In genomic region chr11:1116666-1117390, GRCh38 we compare ENCODE assay signal across 34 cellular contexts. TPM values are rescaled to one million over a fixed set of nuclear protein-coding genes. Genes with fewer than 3 reads are reported as not detected.
DNase-seq lines count a peak whose midpoint lies in the region; FAIRE-seq and TF ChIP-seq lines count a peak whose summit lies in the region.
"Had no signal": no experiment of that assay in that cellular context is flagged by ENCODE, and none has a peak within 500 bp of the region (broad histone marks: within the 10 kb centered on the region; RNA-seq: fewer than 3 reads in every experiment).

No MANE protein-coding gene starts in this region.

- H3K4me3 ChIP-seq in Peyer's patch (no peak overlapping the region), kidney (ENCODE audit: low read length in 2 of 2) (no peak overlapping the region), sigmoid colon (no peak overlapping the region), tibial nerve (no peak overlapping the region)
- no peak overlapping the region for H3K4me3 ChIP-seq in CD8-positive, alpha-beta memory T cell (ENCODE audit: low read length)
- H3K4me3 ChIP-seq: cardiac muscle cell, esophagus squamous epithelium, GM23338, spleen had no signal

- H3K4me1 Mint-ChIP-seq in CD8-positive, alpha-beta memory T cell: no peaks in the 10 kb centered on the region
- H3K4me1 Mint-ChIP-seq: activated CD4-positive, alpha-beta T cell treated with anti-CD3 and anti-CD28 coated beads, Interleukin-2, amount 10 ng/mL, durations not matched to agents 24 days and 14 days; GM23338 had no signal

- H3K27ac Mint-ChIP-seq in CD8-positive, alpha-beta memory T cell: no peak overlapping the region
- H3K27ac Mint-ChIP-seq: activated CD4-positive, alpha-beta T cell treated with anti-CD3 and anti-CD28 coated beads, Interleukin-2, amount 10 ng/mL, durations not matched to agents 24 days and 14 days; activated naive CD4-positive, alpha-beta T cell treated with anti-CD3 and anti-CD28 coated beads, Interleukin-2, amount 50 U/mL, for 72 hours; activated T-helper 1 cell treated with anti-CD3 and anti-CD28 coated beads, Interleukin-12 subunit alpha, Interleukin-12 subunit beta, Interleukin-2, Interleukin-4 antibody, amounts not matched to agents 30 ng/mL and 10 ng/mL and 1 ng/mL, durations not matched to agents 14 hours and 24 hours and 36 hours; CD4-positive, alpha-beta T cell; GM23338; HFFc6; naive thymus-derived CD4-positive, alpha-beta T cell had no signal

- H3K9me3 Mint-ChIP-seq in CD8-positive, alpha-beta memory T cell: no peaks in the 10 kb centered on the region
- H3K9me3 Mint-ChIP-seq: activated CD4-positive, alpha-beta T cell treated with anti-CD3 and anti-CD28 coated beads, Interleukin-2, amount 10 ng/mL, durations not matched to agents 24 days and 14 days; activated naive CD4-positive, alpha-beta T cell treated with anti-CD3 and anti-CD28 coated beads, Interleukin-2, amount 50 U/mL, for 72 hours; activated T-helper 1 cell treated with anti-CD3 and anti-CD28 coated beads, Interleukin-12 subunit alpha, Interleukin-12 subunit beta, Interleukin-2, Interleukin-4 antibody, amounts not matched to agents 30 ng/mL and 10 ng/mL and 1 ng/mL, durations not matched to agents 14 hours and 24 hours and 36 hours; CD4-positive, alpha-beta T cell; GM23338; HFFc6; immature natural killer cell; naive thymus-derived CD4-positive, alpha-beta T cell had no signal

- no peak overlapping the region for H3K4me3 Mint-ChIP-seq in CD8-positive, alpha-beta memory T cell
- H3K4me3 Mint-ChIP-seq: activated CD4-positive, alpha-beta T cell treated with anti-CD3 and anti-CD28 coated beads, Interleukin-2, amount 10 ng/mL, durations not matched to agents 24 days and 14 days; activated T-helper 1 cell treated with anti-CD3 and anti-CD28 coated beads, Interleukin-12 subunit alpha, Interleukin-12 subunit beta, Interleukin-2, Interleukin-4 antibody, amounts not matched to agents 30 ng/mL and 10 ng/mL and 1 ng/mL, durations not matched to agents 14 hours and 24 hours and 36 hours; CD4-positive, alpha-beta T cell; GM23338; HFFc6; immature natural killer cell; naive thymus-derived CD4-positive, alpha-beta T cell had no signal

- POLR2A ChIA-PET in CD8-positive, alpha-beta memory T cell (lab: Charles Lee): no interaction called here

- peaks cover 0 to 2% of the 10 kb centered on the region in 2 donors for H3K27me3 Mint-ChIP-seq in CD8-positive, alpha-beta memory T cell
- H3K27me3 Mint-ChIP-seq: activated CD4-positive, alpha-beta T cell treated with anti-CD3 and anti-CD28 coated beads, Interleukin-2, amount 10 ng/mL, durations not matched to agents 24 days and 14 days; CD4-positive, alpha-beta T cell; naive thymus-derived CD4-positive, alpha-beta T cell had no signal

- no peak for FAIRE-seq in kidney (lab: Jason Lieb, UNC)
- FAIRE-seq: frontal cortex had no signal

- intact Hi-C loops in kidney (cut with DNase I) (no loop called here), sigmoid colon (cut with DNase I) (no loop called here)

- H3K36me3 ChIP-seq in Peyer's patch: no peaks in the 10 kb centered on the region
- no peaks in the 10 kb centered on the region for H3K36me3 ChIP-seq in kidney (ENCODE audit: control insufficient read depth in 1 of 2, insufficient read depth in 2 of 2, low read length in 2 of 2)
- no peaks in the 10 kb centered on the region for H3K36me3 ChIP-seq in sigmoid colon
- H3K36me3 ChIP-seq in tibial nerve: no peaks in the 10 kb centered on the region
- no peaks in the 10 kb centered on the region for H3K36me3 ChIP-seq in CD8-positive, alpha-beta memory T cell (ENCODE audit: insufficient read depth, low read length)
- H3K36me3 ChIP-seq: cardiac muscle cell, esophagus squamous epithelium, spleen had no signal

- TF ChIP-seq POLR2A in Peyer's patch (IDR thresholded peaks at IDR 0.05) (no peak), sigmoid colon (IDR thresholded peaks at IDR 0.05) (no peak), tibial nerve (IDR thresholded peaks at IDR 0.05) (no peak)

- TF ChIP-seq CTCF in Peyer's patch (IDR thresholded peaks at IDR 0.05) (no peak), kidney (IDR thresholded peaks at IDR 0.05; ENCODE audit: borderline replicate concordance, extremely low read depth, insufficient read depth) (no peak), sigmoid colon (IDR thresholded peaks at IDR 0.05) (no peak), tibial nerve (IDR thresholded peaks at IDR 0.05) (no peak)

- H3K27ac ChIP-seq in Peyer's patch (no peak overlapping the region), kidney (ENCODE audit: low read depth in 2 of 2, low read length in 2 of 2) (no peak overlapping the region), sigmoid colon (no peak overlapping the region), tibial nerve (no peak overlapping the region)
- H3K27ac ChIP-seq in CD8-positive, alpha-beta memory T cell (ENCODE audit: low read depth, low read length): no peak overlapping the region
- H3K27ac ChIP-seq: 22Rv1, cardiac muscle cell, esophagus squamous epithelium, HL-60, spleen had no signal

- TF ChIP-seq EP300 in sigmoid colon (IDR thresholded peaks at IDR 0.05) (no peak), tibial nerve (IDR thresholded peaks at IDR 0.05) (no peak)

- no peaks in the 10 kb centered on the region for H3K27me3 ChIP-seq in Peyer's patch
- peaks cover 0 to 34% (median 6%) of the 10 kb centered on the region in 3 donors for H3K27me3 ChIP-seq in sigmoid colon
- H3K27me3 ChIP-seq in tibial nerve: peaks cover 0 to 23% of the 10 kb centered on the region in 2 donors
- H3K27me3 ChIP-seq in CD8-positive, alpha-beta memory T cell (ENCODE audit: insufficient read depth, low read length, poor library complexity, severe bottlenecking): no peaks in the 10 kb centered on the region

- CTCF ChIA-PET in CD8-positive, alpha-beta memory T cell (lab: Charles Lee): no interaction called here

- H3K4me1 ChIP-seq in Peyer's patch: no peaks in the 10 kb centered on the region
- no peaks in the 10 kb centered on the region for H3K4me1 ChIP-seq in kidney (ENCODE audit: control insufficient read depth in 1 of 2, insufficient read depth in 1 of 2, low read depth in 1 of 2, low read length in 2 of 2)
- H3K4me1 ChIP-seq in sigmoid colon: no peaks in the 10 kb centered on the region
- H3K4me1 ChIP-seq in tibial nerve: no peaks in the 10 kb centered on the region
- H3K4me1 ChIP-seq in CD8-positive, alpha-beta memory T cell (ENCODE audit: insufficient read depth, low read length): no peaks in the 10 kb centered on the region
- H3K4me1 ChIP-seq: esophagus squamous epithelium had no signal

- H3K9ac ChIP-seq in kidney (ENCODE audit: low read length in 2 of 2): no peak overlapping the region

- H3K36me3 Mint-ChIP-seq in CD8-positive, alpha-beta memory T cell: no peaks in the 10 kb centered on the region
- H3K36me3 Mint-ChIP-seq: activated naive CD4-positive, alpha-beta T cell treated with anti-CD3 and anti-CD28 coated beads, Interleukin-2, amount 50 U/mL, for 72 hours; immature natural killer cell; naive thymus-derived CD4-positive, alpha-beta T cell had no signal

- no peaks in the 10 kb centered on the region for H3K9me3 ChIP-seq in Peyer's patch
- no peaks in the 10 kb centered on the region for H3K9me3 ChIP-seq in kidney (ENCODE audit: control insufficient read depth in 1 of 2, low read length in 2 of 2)
- H3K9me3 ChIP-seq in sigmoid colon: no peaks in the 10 kb centered on the region
- no peaks in the 10 kb centered on the region for H3K9me3 ChIP-seq in tibial nerve
- H3K9me3 ChIP-seq in CD8-positive, alpha-beta memory T cell (ENCODE audit: low read length): no peaks in the 10 kb centered on the region
- H3K9me3 ChIP-seq: esophagus squamous epithelium, spleen had no signal

- WGBS in sigmoid colon, 2 donors: 76 to 82% methylated on average over 23 of the region's 23 CpGs
- 60 to 63% methylated on average over 23 of the region's 23 CpGs for WGBS in tibial nerve, 2 donors

- DNase-seq in activated CD4-positive, CD25-positive, alpha-beta regulatory T cell treated with anti-CD3 and anti-CD28 coated beads, Interleukin-2, amount 50 U/mL, for 72 hours: peak; percentile 23
- no peak for DNase-seq in activated CD4-positive, CD25-positive, alpha-beta regulatory T cell (lab: John Stamatoyannopoulos, UW)
- DNase-seq in Peyer's patch (peak in 2 of 3 donors; percentile 23 to 43), kidney (peak; percentile 59), sigmoid colon (peak; percentile 46), tibial nerve (ENCODE audit: low spot score in 2 of 2) (no peak), SKM-1 treated with dmso at 0.1 percent for 144 hours (lab: John Stamatoyannopoulos, UW; ENCODE audit: unreplicated experiment) (no peak)
- no peak for DNase-seq in CD8-positive, alpha-beta memory T cell
- DNase-seq: activated CD4-positive, alpha-beta T cell treated with anti-CD3 and anti-CD28 coated beads, Interleukin-2, amount 10 ng/mL, durations not matched to agents 24 days and 14 days; anterior cingulate cortex; DMS 273 treated with DMSO at 0.1 percent for 48 hours; esophagus squamous epithelium; HFFc6; hippocampal formation; immature natural killer cell; Karpas-422; midbrain; NCI-H1436; NCI-H2107; occipital lobe; retina; spleen had no signal

RNA-seq across cellular contexts. Expression of gene MUC5AC, which starts 40.9 kb away (rescaled TPM):
- total RNA-seq in Peyer's patch (not detected), kidney (0.03 TPM), sigmoid colon (under 1 TPM in 1 of 4 donors, not detected in 3; under 0.01 TPM), tibial nerve (not detected)
- polyA plus RNA-seq in kidney (ENCODE audit: insufficient read depth, low read depth, low replicate concordance) (not detected), sigmoid colon (under 1 TPM in 2 of 3 donors, not detected in 1; under 0.01 to 0.09 TPM)
- total RNA-seq in CD8-positive, alpha-beta memory T cell: not detected
- not detected for polyA plus RNA-seq in CD8-positive, alpha-beta memory T cell
- total RNA-seq: activated CD4-positive, alpha-beta T cell treated with anti-CD3 and anti-CD28 coated beads, Interleukin-2, amount 10 ng/mL, durations not matched to agents 24 days and 14 days; activated naive CD4-positive, alpha-beta T cell treated with anti-CD3 and anti-CD28 coated beads, Interleukin-2, amount 50 U/mL, for 72 hours; activated T-helper 1 cell treated with anti-CD3 and anti-CD28 coated beads, Interleukin-12 subunit alpha, Interleukin-12 subunit beta, Interleukin-2, Interleukin-4 antibody, amounts not matched to agents 30 ng/mL and 10 ng/mL and 1 ng/mL, durations not matched to agents 14 hours and 24 hours and 36 hours; cardiac muscle cell; CD4-positive, alpha-beta T cell; frontal cortex; GM23338; HFFc6; naive thymus-derived CD4-positive, alpha-beta T cell; NCI-H460; occipital lobe; spleen; T-helper 2 cell treated with Interferon-gamma antibody and Interleukin-4, amounts not matched to agents 100 ng/mL and 5 ng/mL, for 36 hours; ureter had no signal
- polyA plus RNA-seq: cardiac muscle cell; GM23338; immature natural killer cell; naive thymus-derived CD4-positive, alpha-beta T cell had no signal

RNA-seq across cellular contexts. Expression of gene MUC2, which starts 42.2 kb away (rescaled TPM):
- total RNA-seq in Peyer's patch (1,000 to 10,000 TPM in 2 of 4 donors, 100 to 1,000 TPM in 2; 817 to 1,165 (median 1,010) TPM), kidney (not detected), sigmoid colon (1 to 10 TPM in 3 of 4 donors, not detected in 1; 2.5 to 8.0 (median 2.9) TPM), tibial nerve (not detected)
- polyA plus RNA-seq in kidney (ENCODE audit: insufficient read depth, low read depth, low replicate concordance) (not detected), sigmoid colon (100 to 1,000 TPM in 1 of 3 donors, 10 to 100 TPM in 2; 22.8 to 248 (median 40.2) TPM)
- not detected for total RNA-seq in CD8-positive, alpha-beta memory T cell
- polyA plus RNA-seq in CD8-positive, alpha-beta memory T cell: not detected
- total RNA-seq: activated CD4-positive, alpha-beta T cell treated with anti-CD3 and anti-CD28 coated beads, Interleukin-2, amount 10 ng/mL, durations not matched to agents 24 days and 14 days; activated naive CD4-positive, alpha-beta T cell treated with anti-CD3 and anti-CD28 coated beads, Interleukin-2, amount 50 U/mL, for 72 hours; activated T-helper 1 cell treated with anti-CD3 and anti-CD28 coated beads, Interleukin-12 subunit alpha, Interleukin-12 subunit beta, Interleukin-2, Interleukin-4 antibody, amounts not matched to agents 30 ng/mL and 10 ng/mL and 1 ng/mL, durations not matched to agents 14 hours and 24 hours and 36 hours; CD4-positive, alpha-beta T cell; frontal cortex; GM23338; naive thymus-derived CD4-positive, alpha-beta T cell; NCI-H460; occipital lobe; T-helper 2 cell treated with Interferon-gamma antibody and Interleukin-4, amounts not matched to agents 100 ng/mL and 5 ng/mL, for 36 hours had no signal
- polyA plus RNA-seq: cardiac muscle cell; GM23338; immature natural killer cell; naive thymus-derived CD4-positive, alpha-beta T cell had no signal

Comparison
In these comparisons a context has a peak if more than half of its experiments do, and no peak if none do; other contexts are left out.
1. DNase-seq: peak in activated CD4-positive, CD25-positive, alpha-beta regulatory T cell treated with anti-CD3 and anti-CD28 coated beads, Interleukin-2, amount 50 U/mL, for 72 hours (single experiment), Peyer's patch (2 of 3), kidney (single experiment) and sigmoid colon (single experiment); none in activated CD4-positive, CD25-positive, alpha-beta regulatory T cell (0 of 4), tibial nerve (0 of 2), CD8-positive, alpha-beta memory T cell (0 of 5) and SKM-1 treated with dmso at 0.1 percent for 144 hours (single experiment).
2. RNA of gene MUC2, which starts 42.2 kb away (total RNA-seq): 817 to 1,165 TPM in Peyer's patch; 2.5 to 8.0 TPM in sigmoid colon, not detected in kidney (single experiment), not detected in tibial nerve and not detected in CD8-positive, alpha-beta memory T cell; every median in the first group is over 10 times any median in the second.